In the genomic region with DNA sequence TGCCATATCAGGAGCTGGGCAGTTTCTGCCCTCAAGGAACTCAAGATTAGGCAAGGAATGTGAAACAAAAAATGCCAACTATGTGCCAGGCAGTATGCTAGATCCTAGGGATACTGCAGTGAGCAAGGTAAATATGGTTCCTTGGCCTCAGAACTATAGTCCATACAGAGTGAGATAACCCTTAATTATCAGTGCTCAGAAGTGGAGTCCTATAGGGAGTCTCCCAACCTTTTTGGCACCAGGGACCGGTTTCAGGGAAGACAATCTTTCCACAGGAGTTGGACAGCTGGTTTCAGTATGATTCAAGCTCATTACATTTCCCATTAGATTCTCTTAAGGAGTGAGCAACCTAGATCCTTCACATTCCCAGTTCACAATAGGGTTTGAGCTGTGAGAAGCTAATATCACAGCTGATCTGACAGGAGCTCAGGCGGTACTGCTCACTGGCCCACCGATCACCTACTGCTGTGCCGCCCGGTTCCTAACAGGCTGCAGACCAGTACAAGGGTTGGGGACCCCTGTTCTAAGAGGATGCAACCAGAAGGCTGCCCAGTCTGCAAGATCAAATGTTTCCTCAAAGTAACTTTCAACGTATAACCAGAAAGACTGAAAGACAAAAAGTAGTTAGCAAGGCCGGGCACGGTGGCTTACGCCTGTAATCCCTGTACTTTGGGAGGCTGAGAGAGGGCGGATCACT, we compare ENCODE assay signal across 8 cellular contexts. TPM values are rescaled to one million over a fixed set of nuclear protein-coding genes. Genes with fewer than 3 reads are reported as not detected.
DNase-seq lines count a peak whose midpoint lies in the region; ATAC-seq, FAIRE-seq and TF ChIP-seq lines count a peak whose summit lies in the region.

No MANE protein-coding gene starts in this region.

- no peak for TF ChIP-seq CTCF in cardiac fibroblast (IDR thresholded peaks at IDR 0.05; ENCODE audit: low read depth, low read length)

- no peak for TF ChIP-seq POLR2A in GM12891 (IDR thresholded peaks at IDR 0.05; ENCODE audit: low read depth, low read length)

- H3K27ac Mint-ChIP-seq in CD8-positive, alpha-beta memory T cell, result peak overlapping the region; percentile 43 to 100 (median 94)
- peak overlapping the region; percentile 96 to 99 for H3K27ac Mint-ChIP-seq in natural killer cell treated with Interleukin-12 subunit alpha and Interleukin-12 subunit beta and Interleukin-15 and Interleukin-18, amount 100 ng/mL, for 72 hours

- POLR2A ChIA-PET in CD8-positive, alpha-beta memory T cell (lab: Charles Lee), result interaction anchor here (0.6 to 5.1 kb wide), 5 partner anchors 30 to 558 kb away, joined by 4 to 46 read pairs (median 6); partner anchors contain the start of genes AASDH, PAICS and PPAT

- no peak for ATAC-seq in natural killer cell treated with Interleukin-12 subunit alpha and Interleukin-12 subunit beta and Interleukin-15 and Interleukin-18, amount 100 ng/mL, for 72 hours
- ATAC-seq in HG03342 (IDR thresholded peaks at IDR 0.05; ENCODE audit: unreplicated experiment), result no peak

- peaks cover 48% of the 10 kb centered on the region for H3K4me1 ChIP-seq in CD8-positive, alpha-beta memory T cell (ENCODE audit: insufficient read depth, low read length)

- peak overlapping the region; percentile 97 for H3K4me3 ChIP-seq in CD8-positive, alpha-beta memory T cell (ENCODE audit: low read length)
- H3K4me3 ChIP-seq in cardiac fibroblast (replicated peaks in 1 of 2; ENCODE audit: low read depth in 2 of 2, low read length in 2 of 2), result peak overlapping the region; percentile 82 to 89

- CTCF ChIA-PET in CD8-positive, alpha-beta memory T cell (lab: Charles Lee), result interaction anchor here (1.5 to 2.3 kb wide), 3 partner anchors 14 to 40 kb away, joined by 3 to 20 read pairs (median 6); partner anchors contain the start of genes PAICS and PPAT

- no peaks in the 10 kb centered on the region for H3K27me3 ChIP-seq in CD8-positive, alpha-beta memory T cell (ENCODE audit: insufficient read depth, low read length, poor library complexity, severe bottlenecking)

- no peak for FAIRE-seq in GM12891 (lab: Jason Lieb, UNC)

- no peaks in the 10 kb centered on the region for H3K9me3 ChIP-seq in CD8-positive, alpha-beta memory T cell (ENCODE audit: low read length)

- H3K27me3 Mint-ChIP-seq in CD8-positive, alpha-beta memory T cell, result no peaks in the 10 kb centered on the region
- H3K27me3 Mint-ChIP-seq in natural killer cell treated with Interleukin-12 subunit alpha and Interleukin-12 subunit beta and Interleukin-15 and Interleukin-18, amount 100 ng/mL, for 72 hours, result no peaks in the 10 kb centered on the region

- H3K27ac ChIP-seq in CD8-positive, alpha-beta memory T cell (ENCODE audit: low read depth, low read length), result peak overlapping the region; percentile 96

- H3K36me3 ChIP-seq in CD8-positive, alpha-beta memory T cell (ENCODE audit: insufficient read depth, low read length), result peaks cover 5% of the 10 kb centered on the region

- no peak for DNase-seq in CD8-positive, alpha-beta memory T cell
- DNase-seq in M059J (ENCODE audit: low read depth), result peak; percentile 35
- DNase-seq in cardiac fibroblast (ENCODE audit: low read depth in 2 of 2), result peak in 1 of 2 donors; percentile 48
- DNase-seq in natural killer cell treated with Interleukin-12 subunit alpha and Interleukin-12 subunit beta and Interleukin-15 and Interleukin-18, amount 100 ng/mL, for 72 hours (ENCODE audit: low spot score), result no peak
- DNase-seq in HPDE6-E6E7 (ENCODE audit: extremely low spot score), result no peak
- no peak for DNase-seq in GM12891 (ENCODE audit: insufficient read length, low spot score)
- DNase-seq in NOMO-1 treated with DMSO at 0.1 percent for 48 hours (lab: John Stamatoyannopoulos, UW; ENCODE audit: unreplicated experiment), result no peak

- peaks cover 59 to 73% (median 65%) of the 10 kb centered on the region in 3 donors for H3K4me1 Mint-ChIP-seq in CD8-positive, alpha-beta memory T cell
- H3K4me1 Mint-ChIP-seq in natural killer cell treated with Interleukin-12 subunit alpha and Interleukin-12 subunit beta and Interleukin-15 and Interleukin-18, amount 100 ng/mL, for 72 hours (ENCODE audit: low read depth in 2 of 2), result peaks cover 40 to 48% of the 10 kb centered on the region in 2 donors

- H3K9me3 Mint-ChIP-seq in CD8-positive, alpha-beta memory T cell, result no peaks in the 10 kb centered on the region
- H3K9me3 Mint-ChIP-seq in natural killer cell treated with Interleukin-12 subunit alpha and Interleukin-12 subunit beta and Interleukin-15 and Interleukin-18, amount 100 ng/mL, for 72 hours, result no peaks in the 10 kb centered on the region

- peak overlapping the region; percentile 93 to 100 (median 98) for H3K4me3 Mint-ChIP-seq in CD8-positive, alpha-beta memory T cell
- H3K4me3 Mint-ChIP-seq in natural killer cell treated with Interleukin-12 subunit alpha and Interleukin-12 subunit beta and Interleukin-15 and Interleukin-18, amount 100 ng/mL, for 72 hours, result peak overlapping the region; percentile 100

- peaks cover 0 to 44% (median 0%) of the 10 kb centered on the region in 3 donors for H3K36me3 Mint-ChIP-seq in CD8-positive, alpha-beta memory T cell
- peaks cover 20% of the 10 kb centered on the region for H3K36me3 Mint-ChIP-seq in natural killer cell treated with Interleukin-12 subunit alpha and Interleukin-12 subunit beta and Interleukin-15 and Interleukin-18, amount 100 ng/mL, for 72 hours

TF ChIP-seq in GM12891, 5 proteins besides CTCF, POLR2A, EP300 and RAD21:
- TF ChIP-seq TAF1 (IDR thresholded peaks at IDR 0.05; ENCODE audit: low read depth, low read length) (no peak), POU2F2 (IDR thresholded peaks at IDR 0.05; ENCODE audit: low read depth, low read length) (no peak), PAX5 (IDR thresholded peaks at IDR 0.05; ENCODE audit: insufficient read depth, low read length, severe bottlenecking) (no peak), POLR2AphosphoS5 (IDR thresholded peaks at IDR 0.05; ENCODE audit: low read depth, low read length) (no peak), SPI1 (IDR thresholded peaks at IDR 0.05; ENCODE audit: low read depth, low read length) (no peak)
TF ChIP-seq in GM12891: peak in this region for 0.

RNA-seq across cellular contexts. Expression of gene SRP72, which starts 1.7 kb away (rescaled TPM):
- total RNA-seq in CD8-positive, alpha-beta memory T cell, result 100 to 1,000 TPM; 190 to 197 TPM
- 175 TPM for polyA plus RNA-seq in CD8-positive, alpha-beta memory T cell
- 55.3 and 70.9 TPM in 2 replicates for total RNA-seq in M059J (2014; rRNA removed; shearing (Covaris generic))
- 100 to 1,000 TPM; 145 to 150 TPM for total RNA-seq in natural killer cell treated with Interleukin-12 subunit alpha and Interleukin-12 subunit beta and Interleukin-15 and Interleukin-18, amount 100 ng/mL, for 72 hours
- 61.0 TPM for polyA plus RNA-seq in GM12891 (2012; ENCODE audit: low read depth, missing spikeins)

RNA-seq across cellular contexts. Expression of gene PAICS, which starts 29.7 kb away (rescaled TPM):
- total RNA-seq in CD8-positive, alpha-beta memory T cell, result 100 to 1,000 TPM; 325 to 337 TPM
- 31.3 TPM for polyA plus RNA-seq in CD8-positive, alpha-beta memory T cell
- total RNA-seq in M059J (2014; rRNA removed; shearing (Covaris generic)), result 62.0 and 68.5 TPM in 2 replicates
- 100 to 1,000 TPM; 141 to 243 TPM for total RNA-seq in natural killer cell treated with Interleukin-12 subunit alpha and Interleukin-12 subunit beta and Interleukin-15 and Interleukin-18, amount 100 ng/mL, for 72 hours
- polyA plus RNA-seq in GM12891 (2012; ENCODE audit: low read depth, missing spikeins), result 151 TPM

RNA-seq across cellular contexts. Expression of gene PPAT, which starts 30.3 kb away (rescaled TPM):
- 10 to 100 TPM; 58.5 to 63.1 TPM for total RNA-seq in CD8-positive, alpha-beta memory T cell
- polyA plus RNA-seq in CD8-positive, alpha-beta memory T cell, result 14.0 TPM
- total RNA-seq in M059J (2014; rRNA removed; shearing (Covaris generic)), result 15.0 and 21.6 TPM in 2 replicates
- 10 to 100 TPM; 31.2 to 52.9 TPM for total RNA-seq in natural killer cell treated with Interleukin-12 subunit alpha and Interleukin-12 subunit beta and Interleukin-15 and Interleukin-18, amount 100 ng/mL, for 72 hours
- polyA plus RNA-seq in GM12891 (2012; ENCODE audit: low read depth, missing spikeins), result 16.6 TPM

RNA-seq across cellular contexts. Expression of gene ARL9, which starts 39.8 kb away (rescaled TPM):
- total RNA-seq in CD8-positive, alpha-beta memory T cell, result under 1 TPM; 0.35 to 0.38 TPM
- polyA plus RNA-seq in CD8-positive, alpha-beta memory T cell, result not detected
- 0.22 and 0.27 TPM in 2 replicates for total RNA-seq in M059J (2014; rRNA removed; shearing (Covaris generic))
- not detected for total RNA-seq in natural killer cell treated with Interleukin-12 subunit alpha and Interleukin-12 subunit beta and Interleukin-15 and Interleukin-18, amount 100 ng/mL, for 72 hours
- not detected for polyA plus RNA-seq in GM12891 (2012; ENCODE audit: low read depth, missing spikeins)
